Comparison of ENCODE assay signal across 1 cellular context in genomic region chr7:24587853-24588252, GRCh38.
TF ChIP-seq lines count a peak whose summit lies in the region.

No MANE protein-coding gene starts in this region.

TF ChIP-seq in GM12878, 131 proteins besides CTCF, POLR2A, EP300 and RAD21 (continued from another document):
- TF ChIP-seq POU2F2 (IDR thresholded peaks at IDR 0.05; ENCODE audit: borderline replicate concordance, low read depth, low read length) (0 out of 3 replicates have a peak, but pooled peaks have one; percentile 14), SIN3A (IDR thresholded peaks at IDR 0.05; ENCODE audit: low read depth, low read length) (no peak), YY1 (IDR thresholded peaks at IDR 0.05; ENCODE audit: low read depth, low read length) (peak; percentile 90), ZBED1 (IDR thresholded peaks at IDR 0.05; ENCODE audit: borderline replicate concordance) (no peak)
